In genomic region chr9:130848514-130848913, GRCh38 we compare ENCODE assay signal across 7 cellular contexts. TPM values are rescaled to one million over a fixed set of nuclear protein-coding genes. Genes with fewer than 3 reads are reported as not detected.
DNase-seq lines count a peak whose midpoint lies in the region; ATAC-seq, FAIRE-seq and TF ChIP-seq lines count a peak whose summit lies in the region.
"Not testable (repeated sequence)": the region's sequence is repeated elsewhere in the genome, so short reads cannot be mapped to it uniquely, and the experiment has no call there.

No MANE protein-coding gene starts in this region.

- H3K36me3 ChIP-seq in HUES48 (ENCODE audit: control insufficient read depth, insufficient read depth, low read length); astrocyte (ENCODE audit: insufficient read depth, low read length); right atrium auricular region; muscle layer of colon (ENCODE audit: insufficient read depth, low read length); gastrocnemius medialis; suprapubic skin: not testable (repeated sequence)

- H3K79me2 ChIP-seq in astrocyte (ENCODE audit: insufficient read depth, low read length) = peaks cover 77% of the 10 kb centered on the region

- H3K4me3 ChIP-seq in HUES48 (ENCODE audit: low read depth, low read length); astrocyte (ENCODE audit: insufficient read depth, low read depth, low read length); right atrium auricular region; muscle layer of colon (ENCODE audit: low read depth in 1 of 2, low read length in 2 of 2); gastrocnemius medialis; suprapubic skin: not testable (repeated sequence)

- not testable (repeated sequence) for TF ChIP-seq EP300 in suprapubic skin (IDR thresholded peaks at IDR 0.05)

- H3K4me2 ChIP-seq in astrocyte (ENCODE audit: low read length) = peak overlapping the region; percentile 67

- H2AFZ ChIP-seq in astrocyte (ENCODE audit: low read depth, low read length) = not testable (repeated sequence)

- H4K20me1 ChIP-seq in astrocyte (ENCODE audit: insufficient read depth, low read length) = peaks cover 19% of the 10 kb centered on the region

- H3K27ac ChIP-seq in HUES48 (ENCODE audit: low read depth, low read length) (peak overlapping the region; percentile 93), astrocyte (ENCODE audit: low read depth, low read length) (peak overlapping the region; percentile 99), epithelial cell of prostate (peak overlapping the region; percentile 81), right atrium auricular region (peak overlapping the region; percentile 81 to 83), muscle layer of colon (ENCODE audit: low read depth, low read length) (peak overlapping the region; percentile 93), gastrocnemius medialis (peak overlapping the region; percentile 72 to 78 (median 78)), suprapubic skin (peak overlapping the region; percentile 91)

- intact Hi-C loops in gastrocnemius medialis (cut with DNase I; ENCODE audit: low total_unique reads) = not testable (repeated sequence)

- not testable (repeated sequence) for H3K4me3 Mint-ChIP-seq in astrocyte (ENCODE audit: unreplicated experiment)

- H3K9me3 ChIP-seq in HUES48 (ENCODE audit: control insufficient read depth, insufficient read depth, low read length); astrocyte (ENCODE audit: insufficient read depth, low read depth, low read length); right atrium auricular region; muscle layer of colon (ENCODE audit: low read length); gastrocnemius medialis; suprapubic skin: not testable (repeated sequence)

- H3K9me3 Mint-ChIP-seq in astrocyte (ENCODE audit: unreplicated experiment) = not testable (repeated sequence)

- not testable (repeated sequence) for ATAC-seq in gastrocnemius medialis

- not testable (repeated sequence) for H3K27me3 Mint-ChIP-seq in astrocyte (ENCODE audit: low read depth, unreplicated experiment)

- H3K27ac Mint-ChIP-seq in astrocyte (ENCODE audit: unreplicated experiment) = peak overlapping the region; percentile 98

- TF ChIP-seq CTCF in astrocyte (IDR thresholded peaks at IDR 0.05; ENCODE audit: insufficient read depth, low read depth, low read length); right atrium auricular region (IDR thresholded peaks at IDR 0.05); gastrocnemius medialis (IDR thresholded peaks at IDR 0.05 in 4 of 5, conservative IDR thresholded peaks at IDR 0.05 in 1 of 5); suprapubic skin (IDR thresholded peaks at IDR 0.05): not testable (repeated sequence)

- not testable (repeated sequence) for H3K27me3 ChIP-seq in HUES48 (ENCODE audit: control insufficient read depth, insufficient read depth, low read length); astrocyte (ENCODE audit: insufficient read depth, low read length); right atrium auricular region; muscle layer of colon (ENCODE audit: control insufficient read depth in 1 of 2, insufficient read depth in 2 of 2, low read length in 2 of 2); gastrocnemius medialis; suprapubic skin

- not testable (repeated sequence) for H3K9ac ChIP-seq in HUES48 (ENCODE audit: low read depth, low read length); muscle layer of colon (ENCODE audit: low read length)
- H3K9ac ChIP-seq in astrocyte (ENCODE audit: low read length) = peak overlapping the region; percentile 90

- not testable (repeated sequence) for FAIRE-seq in astrocyte (lab: Jason Lieb, UNC)

- peaks cover 53% of the 10 kb centered on the region for H3K4me1 Mint-ChIP-seq in astrocyte (ENCODE audit: low read depth, unreplicated experiment)

- in situ Hi-C loops in gastrocnemius medialis (cut with MboI; ENCODE audit: low sequenced_read_pairs in 4 of 4) = not testable (repeated sequence)

- TF ChIP-seq POLR2A in gastrocnemius medialis (IDR thresholded peaks at IDR 0.05); suprapubic skin (IDR thresholded peaks at IDR 0.05): not testable (repeated sequence)

- H3K4me1 ChIP-seq in HUES48 (ENCODE audit: control insufficient read depth, insufficient read depth, low read length) (peaks cover 33% of the 10 kb centered on the region), astrocyte (ENCODE audit: insufficient read depth, low read length) (peaks cover 47% of the 10 kb centered on the region), right atrium auricular region (peaks cover 0 to 50% of the 10 kb centered on the region in 2 donors), muscle layer of colon (ENCODE audit: insufficient read depth, low read length) (peaks cover 65% of the 10 kb centered on the region), gastrocnemius medialis (peaks cover 41 to 48% of the 10 kb centered on the region in 2 donors), suprapubic skin (peaks cover 58% of the 10 kb centered on the region)

- not testable (repeated sequence) for DNase-seq in astrocyte (ENCODE audit: low read depth); epithelial cell of prostate (ENCODE audit: low read depth, low spot score); gastrocnemius medialis
- DNase-seq in right atrium auricular region (ENCODE audit: low spot score) (peak; percentile 47), suprapubic skin (ENCODE audit: low spot score in 2 of 2) (peak in 1 of 2 donors; percentile 17)

- H3K36me3 Mint-ChIP-seq in astrocyte (ENCODE audit: low read depth, unreplicated experiment) = not testable (repeated sequence)

- WGBS in suprapubic skin = 91% methylated on average over 8 of the region's 8 CpGs

RNA-seq across cellular contexts. Expression of gene ABL1, which starts 13.5 kb away (rescaled TPM):
- total RNA-seq in astrocyte = 113 and 117 TPM in 2 replicates
- 10 to 100 TPM; 26.3 to 38.9 TPM for total RNA-seq in right atrium auricular region
- total RNA-seq in gastrocnemius medialis = 10 to 100 TPM; 22.8 to 55.5 (median 28.5) TPM
- total RNA-seq in suprapubic skin = 10 to 100 TPM; 31.3 to 40.4 (median 34.8) TPM

RNA-seq across cellular contexts. Expression of gene QRFP, which starts 48.1 kb away (rescaled TPM):
- total RNA-seq in astrocyte = not detected in 2 replicates
- total RNA-seq in right atrium auricular region = not detected
- total RNA-seq in gastrocnemius medialis = not detected
- total RNA-seq in suprapubic skin = not detected
